Comparison of ENCODE assay signal across 22 cellular contexts in the genomic region with DNA sequence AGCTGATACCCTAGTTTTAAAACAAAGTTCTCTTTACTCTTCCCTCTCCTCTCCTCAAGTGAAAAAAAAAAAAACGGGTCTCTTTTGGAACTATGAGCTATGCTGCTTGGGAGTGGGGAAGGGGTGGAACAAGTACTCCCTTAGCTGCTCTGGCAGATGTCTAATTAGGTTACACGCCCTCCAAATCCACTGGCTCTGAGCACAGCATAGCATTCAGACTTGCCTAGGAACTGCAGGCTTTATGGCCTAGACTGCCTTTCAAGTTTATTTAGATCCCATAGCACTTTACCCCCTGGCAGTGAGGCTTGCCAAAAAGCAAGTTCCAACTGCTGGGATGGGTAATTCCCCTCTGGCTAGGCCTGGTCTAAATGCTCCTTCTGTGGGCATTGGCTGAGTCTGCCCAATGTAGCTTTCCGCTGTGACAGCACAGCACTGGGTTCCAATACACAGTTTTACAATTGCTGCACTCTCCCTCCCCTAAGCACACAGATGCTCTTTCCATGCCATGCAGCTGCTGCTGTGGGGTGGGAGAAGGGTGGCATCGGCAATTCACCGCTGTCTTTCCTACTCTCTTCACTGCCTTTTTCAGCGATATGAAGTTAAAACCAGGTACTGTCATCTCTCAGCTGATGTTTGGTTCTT.
DNase-seq lines count a peak whose midpoint lies in the region; ATAC-seq and TF ChIP-seq lines count a peak whose summit lies in the region.
"Had no signal": no experiment of that assay in that cellular context is flagged by ENCODE, and none has a peak within 500 bp of the region (broad histone marks: within the 10 kb centered on the region; RNA-seq: fewer than 3 reads in every experiment).

No MANE protein-coding gene starts in this region.

- H3K36me3 ChIP-seq in muscle layer of colon (ENCODE audit: insufficient read depth, low read length) (no peaks in the 10 kb centered on the region), esophagus muscularis mucosa (no peaks in the 10 kb centered on the region), body of pancreas (replicated peaks in 1 of 2; ENCODE audit: insufficient read depth in 1 of 2, low read depth in 2 of 2) (no peaks in the 10 kb centered on the region)

- H3K4me1 ChIP-seq in muscle layer of colon (ENCODE audit: insufficient read depth, low read length) (peaks cover 9% of the 10 kb centered on the region), esophagus muscularis mucosa (no peaks in the 10 kb centered on the region), body of pancreas (no peaks in the 10 kb centered on the region)

- TF ChIP-seq POLR2A in esophagus muscularis mucosa (IDR thresholded peaks at IDR 0.05; ENCODE audit: low read depth) (no peak), body of pancreas (IDR thresholded peaks at IDR 0.05) (no peak)

- H3K27ac ChIP-seq in dorsolateral prefrontal cortex (peak overlapping the region in 35 of 59 donors; percentile 9 to 79 (median 47)), muscle layer of colon (ENCODE audit: low read depth, low read length) (peak overlapping the region; percentile 48), esophagus muscularis mucosa (replicated peaks in 1 of 4) (no peak overlapping the region), body of pancreas (no peak overlapping the region)
- H3K27ac ChIP-seq: C4-2B, GM23248 had no signal

- no peaks in the 10 kb centered on the region for H3K27me3 ChIP-seq in dorsolateral prefrontal cortex
- H3K27me3 ChIP-seq in muscle layer of colon (ENCODE audit: control insufficient read depth in 1 of 2, insufficient read depth in 2 of 2, low read length in 2 of 2), result no peaks in the 10 kb centered on the region
- H3K27me3 ChIP-seq in esophagus muscularis mucosa, result no peaks in the 10 kb centered on the region
- no peaks in the 10 kb centered on the region for H3K27me3 ChIP-seq in body of pancreas

- ATAC-seq in body of pancreas, result no peak

- no peak for TF ChIP-seq EP300 in esophagus muscularis mucosa (IDR thresholded peaks at IDR 0.05)

- H3K9ac ChIP-seq in muscle layer of colon (ENCODE audit: low read length), result no peak overlapping the region
- H3K9ac ChIP-seq: GM23248 had no signal

- intact Hi-C loops in dorsolateral prefrontal cortex (cut with DNase I), result no loop called here
- intact Hi-C loops in esophagus muscularis mucosa (cut with DNase I), result no loop called here
- intact Hi-C loops in body of pancreas (cut with DNase I), result no loop called here

- H3K9me3 ChIP-seq in muscle layer of colon (ENCODE audit: low read length) (no peaks in the 10 kb centered on the region), esophagus muscularis mucosa (no peaks in the 10 kb centered on the region), body of pancreas (no peaks in the 10 kb centered on the region)

- H3K4me3 ChIP-seq in dorsolateral prefrontal cortex, result peak overlapping the region in 13 of 59 donors; percentile 2 to 42 (median 22)
- no peak overlapping the region for H3K4me3 ChIP-seq in muscle layer of colon (ENCODE audit: low read depth in 1 of 2, low read length in 2 of 2)
- no peak overlapping the region for H3K4me3 ChIP-seq in esophagus muscularis mucosa
- no peak overlapping the region for H3K4me3 ChIP-seq in body of pancreas
- H3K4me3 ChIP-seq: GM23248 had no signal

- DNase-seq in NCI-H82 (lab: John Stamatoyannopoulos, UW) (peak; percentile 92), dorsolateral prefrontal cortex (peak in 2 of 10 donors; percentile 31 to 39), superior temporal gyrus (ENCODE audit: extremely low spot score) (peak; percentile 10), esophagus muscularis mucosa (ENCODE audit: extremely low spot score) (no peak), HuH-7.5 (ENCODE audit: low spot score) (no peak), body of pancreas (no peak)
- DNase-seq: Calu3; CD8-positive, alpha-beta memory T cell; GM23248; H7; KBM-7; MV-4-11; NCI-H1105 treated with DMSO at 0.1 percent for 48 hours; NCI-H146; NCI-H2029; NCI-H2227 treated with DMSO at 0.1 percent for 48 hours; NCI-H510A treated with DMSO at 0.1 percent for 48 hours; NCI-H774; RPMI8226; SHP77 had no signal

- 83% methylated on average over 6 of the region's 6 CpGs for WGBS in esophagus muscularis mucosa
- 76 to 85% methylated on average over 6 of the region's 6 CpGs for WGBS in body of pancreas, 2 donors

- no peak for TF ChIP-seq CTCF in dorsolateral prefrontal cortex (IDR thresholded peaks at IDR 0.05 in 54 of 56, conservative IDR thresholded peaks at IDR 0.05 in 2 of 56; ENCODE audit: low read depth in 1 of 56, partially characterized antibody in 56 of 56)
- TF ChIP-seq CTCF in esophagus muscularis mucosa (IDR thresholded peaks at IDR 0.05), result no peak
- TF ChIP-seq CTCF in body of pancreas (IDR thresholded peaks at IDR 0.05), result no peak

Comparison
In these comparisons a context has a peak if more than half of its experiments do, and no peak if none do; other contexts are left out.
1. DNase-seq: peak in NCI-H82 (single experiment) and superior temporal gyrus (single experiment); none in esophagus muscularis mucosa (single experiment), HuH-7.5 (single experiment) and body of pancreas (0 of 4).
2. H3K27ac ChIP-seq: peak in dorsolateral prefrontal cortex (35 of 59) and muscle layer of colon (single experiment); none in esophagus muscularis mucosa (0 of 4) and body of pancreas (0 of 4).